Comparison of ENCODE assay signal across 17 cellular contexts in the genomic region with DNA sequence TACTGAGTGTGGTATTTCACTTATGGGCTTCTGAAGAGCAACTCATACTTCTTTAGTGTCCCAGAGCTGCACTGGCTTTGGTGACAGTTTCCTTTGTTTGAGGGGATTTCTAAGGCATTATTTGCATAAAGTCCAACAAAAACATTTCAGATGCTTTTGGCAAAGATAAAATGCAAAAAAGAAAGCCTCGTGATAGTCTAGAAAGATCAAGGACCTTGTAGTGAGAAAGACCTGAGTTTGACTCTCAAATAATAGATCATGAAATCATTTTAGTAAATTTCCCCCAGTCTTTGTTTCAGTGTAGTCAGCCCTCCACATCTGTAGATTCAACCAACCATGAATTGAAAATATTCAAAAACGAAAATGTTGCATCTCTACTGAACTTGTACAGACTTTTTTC.
DNase-seq lines count a peak whose midpoint lies in the region; ATAC-seq and TF ChIP-seq lines count a peak whose summit lies in the region.
"Had no signal": no experiment of that assay in that cellular context is flagged by ENCODE, and none has a peak within 500 bp of the region (broad histone marks: within the 10 kb centered on the region; RNA-seq: fewer than 3 reads in every experiment).

No MANE protein-coding gene starts in this region.

- peaks cover 11% of the 10 kb centered on the region for H3K27me3 Mint-ChIP-seq in GM23338 (ENCODE audit: insufficient read depth, low read depth, poor library complexity)
- H3K27me3 Mint-ChIP-seq: activated naive CD4-positive, alpha-beta T cell treated with anti-CD3 and anti-CD28 coated beads, Interleukin-2, amount 50 U/mL, for 24 hours; central memory CD8-positive, alpha-beta T cell had no signal

- H4K20me1 ChIP-seq in GM23338 (replicated peaks; ENCODE audit: insufficient read depth), result no peaks in the 10 kb centered on the region

- TF ChIP-seq CTCF in GM23338 (conservative IDR thresholded peaks at IDR 0.05; ENCODE audit: low read depth in 2 of 2), result no peak
- TF ChIP-seq CTCF in neutrophil (IDR thresholded peaks at IDR 0.05), result no peak
- no peak for TF ChIP-seq CTCF in right atrium auricular region (IDR thresholded peaks at IDR 0.05)

- no peaks in the 10 kb centered on the region for H3K27me3 ChIP-seq in GM23338 (ENCODE audit: insufficient read depth)
- H3K27me3 ChIP-seq in neutrophil, result no peaks in the 10 kb centered on the region
- H3K27me3 ChIP-seq in right atrium auricular region, result no peaks in the 10 kb centered on the region

- H3K4me1 Mint-ChIP-seq in GM23338, result peaks cover 34% of the 10 kb centered on the region
- H3K4me1 Mint-ChIP-seq: central memory CD8-positive, alpha-beta T cell had no signal

- H3K9me3 ChIP-seq in neutrophil (no peaks in the 10 kb centered on the region), right atrium auricular region (no peaks in the 10 kb centered on the region)

- H3K36me3 Mint-ChIP-seq in GM23338 (ENCODE audit: low read depth), result peaks cover 22% of the 10 kb centered on the region; the same call in 2 of the 3 replicates

- no peak overlapping the region for H3K4me2 ChIP-seq in GM23338

- H3K9me3 Mint-ChIP-seq in GM23338, result peaks cover 17% of the 10 kb centered on the region

- no peak overlapping the region for H2AFZ ChIP-seq in GM23338

- DNase-seq in GM23338 (ENCODE audit: low spot score), result no peak
- peak; percentile 38 for DNase-seq in NAMALWA (ENCODE audit: low spot score)
- DNase-seq in NCI-H774 (lab: John Stamatoyannopoulos, UW), result no peak
- no peak for DNase-seq in right atrium auricular region (ENCODE audit: low spot score)
- DNase-seq in HCEC 1CT, result no peak
- DNase-seq: C1 segment of cervical spinal cord; KG1; NCI-H187 treated with DMSO at 0.1 percent for 48 hours; right cardiac atrium; SJCRH30; stimulated activated CD4-positive, alpha-beta T cell treated with anti-CD3 and anti-CD28 coated beads, Interleukin-4, amount 100 ng/mL, for 4 hours; stimulated activated naive CD4-positive, alpha-beta T cell treated with Interleukin-2 at 50 U/mL for 16 hours had no signal

- H3F3A ChIP-seq in GM23338 (replicated peaks; ENCODE audit: low read depth), result no peaks in the 10 kb centered on the region

- no peaks in the 10 kb centered on the region for H3K79me2 ChIP-seq in GM23338 (replicated peaks; ENCODE audit: insufficient read depth)

- 0 out of 2 replicates have a peak overlapping the region, but pooled peaks have one; percentile 23 for H3K27ac Mint-ChIP-seq in GM23338
- H3K27ac Mint-ChIP-seq: activated naive CD4-positive, alpha-beta T cell treated with anti-CD3 and anti-CD28 coated beads, Interleukin-2, amount 50 U/mL, for 24 hours had no signal

- ATAC-seq in GM18517 (IDR thresholded peaks at IDR 0.05; ENCODE audit: unreplicated experiment) (peak; percentile 57), GM23338 (no peak), esophagus mucosa (no peak)

- H3K27ac ChIP-seq in GM23338 (ENCODE audit: low read depth), result no peak overlapping the region
- peak overlapping the region; percentile 95 for H3K27ac ChIP-seq in neutrophil
- no peak overlapping the region for H3K27ac ChIP-seq in right atrium auricular region
- H3K27ac ChIP-seq: SJCRH30 had no signal

- H3K4me3 ChIP-seq in GM23338, result no peak overlapping the region
- no peak overlapping the region for H3K4me3 ChIP-seq in neutrophil (ENCODE audit: low read depth in 1 of 2, low read length in 1 of 2)
- H3K4me3 ChIP-seq in right atrium auricular region, result no peak overlapping the region
- H3K4me3 ChIP-seq: SJCRH30 had no signal

- no peaks in the 10 kb centered on the region for H3K36me3 ChIP-seq in GM23338 (ENCODE audit: insufficient read depth)
- H3K36me3 ChIP-seq in neutrophil, result no peaks in the 10 kb centered on the region
- H3K36me3 ChIP-seq in right atrium auricular region, result no peaks in the 10 kb centered on the region
- H3K36me3 ChIP-seq: SJCRH30 had no signal

- H3K4me1 ChIP-seq in GM23338 (ENCODE audit: insufficient read depth), result peaks cover 12% of the 10 kb centered on the region
- peaks cover 60 to 69% of the 10 kb centered on the region in 2 experiments for H3K4me1 ChIP-seq in neutrophil (ENCODE audit: control insufficient read depth in 1 of 2, insufficient read depth in 1 of 2, low read depth in 1 of 2, low read length in 1 of 2)
- peaks cover 0 to 35% of the 10 kb centered on the region in 2 donors for H3K4me1 ChIP-seq in right atrium auricular region
- H3K4me1 ChIP-seq: SJCRH30 had no signal

- no peaks in the 10 kb centered on the region for H3K9me2 ChIP-seq in GM23338 (ENCODE audit: insufficient read depth)

- H3K4me3 Mint-ChIP-seq in GM23338, result no peak overlapping the region
- H3K4me3 Mint-ChIP-seq: activated naive CD4-positive, alpha-beta T cell treated with anti-CD3 and anti-CD28 coated beads, Interleukin-2, amount 50 U/mL, for 24 hours; central memory CD8-positive, alpha-beta T cell had no signal

TF ChIP-seq in GM23338, 12 proteins besides CTCF, POLR2A, EP300 and RAD21 (continues in another document):
- TF ChIP-seq NANOG (IDR thresholded peaks at IDR 0.05; ENCODE audit: borderline replicate concordance) (no peak), JUNB (IDR thresholded peaks at IDR 0.05; ENCODE audit: unreplicated experiment) (no peak), POLR2AphosphoS5 (IDR thresholded peaks at IDR 0.05; ENCODE audit: low read depth) (no peak), STAT1 (IDR thresholded peaks at IDR 0.05; ENCODE audit: unreplicated experiment) (no peak), EZH2 (IDR thresholded peaks at IDR 0.05; ENCODE audit: low read depth, unreplicated experiment) (no peak), EZH2phosphoT487 (IDR thresholded peaks at IDR 0.05; ENCODE audit: unreplicated experiment) (no peak), CREB1 (CRISPR knock-in tag; IDR thresholded peaks at IDR 0.05; ENCODE audit: low read depth) (no peak), ZNF331 (CRISPR knock-in tag; IDR thresholded peaks at IDR 0.05; ENCODE audit: low read depth) (no peak)
- TF ChIP-seq, protein P1, sequence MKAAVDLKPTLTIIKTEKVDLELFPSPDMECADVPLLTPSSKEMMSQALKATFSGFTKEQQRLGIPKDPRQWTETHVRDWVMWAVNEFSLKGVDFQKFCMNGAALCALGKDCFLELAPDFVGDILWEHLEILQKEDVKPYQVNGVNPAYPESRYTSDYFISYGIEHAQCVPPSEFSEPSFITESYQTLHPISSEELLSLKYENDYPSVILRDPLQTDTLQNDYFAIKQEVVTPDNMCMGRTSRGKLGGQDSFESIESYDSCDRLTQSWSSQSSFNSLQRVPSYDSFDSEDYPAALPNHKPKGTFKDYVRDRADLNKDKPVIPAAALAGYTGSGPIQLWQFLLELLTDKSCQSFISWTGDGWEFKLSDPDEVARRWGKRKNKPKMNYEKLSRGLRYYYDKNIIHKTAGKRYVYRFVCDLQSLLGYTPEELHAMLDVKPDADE (IDR thresholded peaks at IDR 0.05), result no peak
- TF ChIP-seq, protein P2, sequence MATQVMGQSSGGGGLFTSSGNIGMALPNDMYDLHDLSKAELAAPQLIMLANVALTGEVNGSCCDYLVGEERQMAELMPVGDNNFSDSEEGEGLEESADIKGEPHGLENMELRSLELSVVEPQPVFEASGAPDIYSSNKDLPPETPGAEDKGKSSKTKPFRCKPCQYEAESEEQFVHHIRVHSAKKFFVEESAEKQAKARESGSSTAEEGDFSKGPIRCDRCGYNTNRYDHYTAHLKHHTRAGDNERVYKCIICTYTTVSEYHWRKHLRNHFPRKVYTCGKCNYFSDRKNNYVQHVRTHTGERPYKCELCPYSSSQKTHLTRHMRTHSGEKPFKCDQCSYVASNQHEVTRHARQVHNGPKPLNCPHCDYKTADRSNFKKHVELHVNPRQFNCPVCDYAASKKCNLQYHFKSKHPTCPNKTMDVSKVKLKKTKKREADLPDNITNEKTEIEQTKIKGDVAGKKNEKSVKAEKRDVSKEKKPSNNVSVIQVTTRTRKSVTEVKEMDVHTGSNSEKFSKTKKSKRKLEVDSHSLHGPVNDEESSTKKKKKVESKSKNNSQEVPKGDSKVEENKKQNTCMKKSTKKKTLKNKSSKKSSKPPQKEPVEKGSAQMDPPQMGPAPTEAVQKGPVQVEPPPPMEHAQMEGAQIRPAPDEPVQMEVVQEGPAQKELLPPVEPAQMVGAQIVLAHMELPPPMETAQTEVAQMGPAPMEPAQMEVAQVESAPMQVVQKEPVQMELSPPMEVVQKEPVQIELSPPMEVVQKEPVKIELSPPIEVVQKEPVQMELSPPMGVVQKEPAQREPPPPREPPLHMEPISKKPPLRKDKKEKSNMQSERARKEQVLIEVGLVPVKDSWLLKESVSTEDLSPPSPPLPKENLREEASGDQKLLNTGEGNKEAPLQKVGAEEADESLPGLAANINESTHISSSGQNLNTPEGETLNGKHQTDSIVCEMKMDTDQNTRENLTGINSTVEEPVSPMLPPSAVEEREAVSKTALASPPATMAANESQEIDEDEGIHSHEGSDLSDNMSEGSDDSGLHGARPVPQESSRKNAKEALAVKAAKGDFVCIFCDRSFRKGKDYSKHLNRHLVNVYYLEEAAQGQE (IDR thresholded peaks at IDR 0.05; ENCODE audit: unreplicated experiment), result no peak
